In the genomic region with DNA sequence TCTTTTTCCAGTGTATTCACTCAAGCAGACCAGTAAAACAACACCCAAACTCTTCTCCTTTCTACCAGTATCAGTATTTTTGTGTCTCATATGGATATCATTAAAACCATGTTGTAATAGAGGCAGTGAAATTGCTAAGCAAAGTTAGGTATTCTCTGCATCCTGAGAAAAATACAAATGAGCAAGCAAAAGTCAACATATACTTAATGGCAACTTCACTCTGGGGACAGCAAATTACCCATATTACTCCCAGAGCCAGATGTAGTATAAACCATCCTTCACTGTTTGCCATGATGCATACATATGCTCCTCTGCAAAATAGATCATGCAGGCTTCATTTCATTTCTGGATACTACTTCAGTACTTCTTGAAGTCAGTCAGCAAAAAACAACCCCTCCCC, we compare ENCODE assay signal across 19 cellular contexts. TPM values are rescaled to one million over a fixed set of nuclear protein-coding genes. Genes with fewer than 3 reads are reported as not detected.
A peak's percentile ranks its signal among the peaks of the same experiment; 100 is the strongest.
DNase-seq lines count a peak whose midpoint lies in the region; ATAC-seq and TF ChIP-seq lines count a peak whose summit lies in the region.
"Had no signal": no experiment of that assay in that cellular context is flagged by ENCODE, and none has a peak within 500 bp of the region (broad histone marks: within the 10 kb centered on the region; RNA-seq: fewer than 3 reads in every experiment).

No MANE protein-coding gene starts in this region.

- H3K9me3 ChIP-seq in CD8-positive, alpha-beta T cell (ENCODE audit: low read length) = no peaks in the 10 kb centered on the region
- no peaks in the 10 kb centered on the region for H3K9me3 ChIP-seq in naive thymus-derived CD4-positive, alpha-beta T cell (ENCODE audit: control insufficient read depth in 2 of 3, low read length in 3 of 3)
- no peaks in the 10 kb centered on the region for H3K9me3 ChIP-seq in psoas muscle
- H3K9me3 ChIP-seq: BE2C had no signal

- H3K4me1 Mint-ChIP-seq in activated T-cell treated with anti-CD3 and anti-CD28 coated beads, Interleukin-2, amount 50 U/mL, for 24 hours (ENCODE audit: low read depth) = no peaks in the 10 kb centered on the region
- H3K4me1 Mint-ChIP-seq in activated T-cell treated with anti-CD3 and anti-CD28 coated beads, Interleukin-2, amount 50 U/mL, for 4 hours (ENCODE audit: low read depth) = no peaks in the 10 kb centered on the region
- H3K4me1 Mint-ChIP-seq in CD8-positive, alpha-beta T cell (ENCODE audit: low read depth) = no peaks in the 10 kb centered on the region
- H3K4me1 Mint-ChIP-seq in central memory CD8-positive, alpha-beta T cell = no peaks in the 10 kb centered on the region
- H3K4me1 Mint-ChIP-seq in naive thymus-derived CD4-positive, alpha-beta T cell = peaks cover 0 to 6% (median 0%) of the 10 kb centered on the region in 7 donors

- ATAC-seq in activated T-cell treated with anti-CD3 and anti-CD28 coated beads, Interleukin-2, amount 50 U/mL, for 4 hours = no peak
- ATAC-seq in CD8-positive, alpha-beta T cell = no peak
- no peak for ATAC-seq in central memory CD8-positive, alpha-beta T cell (replicated peaks; ENCODE audit: extremely low read depth, poor library complexity, severe bottlenecking)
- ATAC-seq in naive thymus-derived CD4-positive, alpha-beta T cell = no peak
- ATAC-seq in psoas muscle = no peak
- ATAC-seq: HepG2 had no signal

- CTCF ChIA-PET in CD8-positive, alpha-beta T cell (lab: Charles Lee) = interaction anchor here (0.5 kb wide), 1 partner anchor 353 kb away, joined by 3 read pairs; no protein-coding TSS in a partner anchor
- CTCF ChIA-PET in naive thymus-derived CD4-positive, alpha-beta T cell (lab: Charles Lee) = no interaction called here

- no peaks in the 10 kb centered on the region for H3K9me3 Mint-ChIP-seq in activated T-cell treated with anti-CD3 and anti-CD28 coated beads, Interleukin-2, amount 50 U/mL, for 24 hours
- H3K9me3 Mint-ChIP-seq in activated T-cell treated with anti-CD3 and anti-CD28 coated beads, Interleukin-2, amount 50 U/mL, for 4 hours = no peaks in the 10 kb centered on the region
- H3K9me3 Mint-ChIP-seq in CD8-positive, alpha-beta T cell = no peaks in the 10 kb centered on the region
- no peaks in the 10 kb centered on the region for H3K9me3 Mint-ChIP-seq in central memory CD8-positive, alpha-beta T cell
- no peaks in the 10 kb centered on the region for H3K9me3 Mint-ChIP-seq in naive thymus-derived CD4-positive, alpha-beta T cell
- H3K9me3 Mint-ChIP-seq: CD4-positive, CD25-positive, alpha-beta regulatory T cell had no signal

- no peaks in the 10 kb centered on the region for H3K27me3 Mint-ChIP-seq in activated T-cell treated with anti-CD3 and anti-CD28 coated beads, Interleukin-2, amount 50 U/mL, for 24 hours
- H3K27me3 Mint-ChIP-seq in activated T-cell treated with anti-CD3 and anti-CD28 coated beads, Interleukin-2, amount 50 U/mL, for 4 hours (ENCODE audit: low read depth) = no peaks in the 10 kb centered on the region
- no peaks in the 10 kb centered on the region for H3K27me3 Mint-ChIP-seq in CD8-positive, alpha-beta T cell (ENCODE audit: low read depth)
- no peaks in the 10 kb centered on the region for H3K27me3 Mint-ChIP-seq in central memory CD8-positive, alpha-beta T cell
- no peaks in the 10 kb centered on the region for H3K27me3 Mint-ChIP-seq in naive thymus-derived CD4-positive, alpha-beta T cell
- H3K27me3 Mint-ChIP-seq: CD4-positive, CD25-positive, alpha-beta regulatory T cell had no signal

- no peak overlapping the region for H3K4me3 Mint-ChIP-seq in activated T-cell treated with anti-CD3 and anti-CD28 coated beads, Interleukin-2, amount 50 U/mL, for 24 hours
- H3K4me3 Mint-ChIP-seq in activated T-cell treated with anti-CD3 and anti-CD28 coated beads, Interleukin-2, amount 50 U/mL, for 4 hours = no peak overlapping the region
- no peak overlapping the region for H3K4me3 Mint-ChIP-seq in CD8-positive, alpha-beta T cell
- no peak overlapping the region for H3K4me3 Mint-ChIP-seq in central memory CD8-positive, alpha-beta T cell
- no peak overlapping the region for H3K4me3 Mint-ChIP-seq in naive thymus-derived CD4-positive, alpha-beta T cell
- H3K4me3 Mint-ChIP-seq: CD4-positive, CD25-positive, alpha-beta regulatory T cell had no signal

- H3K27me3 ChIP-seq in CD8-positive, alpha-beta T cell (ENCODE audit: insufficient read depth, low read length) = no peaks in the 10 kb centered on the region
- no peaks in the 10 kb centered on the region for H3K27me3 ChIP-seq in naive thymus-derived CD4-positive, alpha-beta T cell (ENCODE audit: control insufficient read depth in 2 of 2, insufficient read depth in 2 of 2, low read length in 2 of 2)
- no peaks in the 10 kb centered on the region for H3K27me3 ChIP-seq in psoas muscle (ENCODE audit: insufficient read depth in 3 of 3, low read length in 2 of 3)
- H3K27me3 ChIP-seq: BE2C had no signal

- no peak overlapping the region for H3K4me3 ChIP-seq in CD8-positive, alpha-beta T cell (ENCODE audit: low read depth, low read length)
- no peak overlapping the region for H3K4me3 ChIP-seq in naive thymus-derived CD4-positive, alpha-beta T cell (ENCODE audit: low read length)
- no peak overlapping the region for H3K4me3 ChIP-seq in psoas muscle

- no peak for TF ChIP-seq CTCF in CD8-positive, alpha-beta T cell (IDR thresholded peaks at IDR 0.05)
- TF ChIP-seq CTCF in psoas muscle (IDR thresholded peaks at IDR 0.05) = no peak

- intact Hi-C loops in CD8-positive, alpha-beta T cell (cut with DNase I, micrococcal nuclease) = loop anchor here in 1 of 2 experiments (5.0 kb wide), 1 partner anchor 35 kb away; no protein-coding TSS in a partner anchor
- intact Hi-C loops in naive thymus-derived CD4-positive, alpha-beta T cell (cut with micrococcal nuclease) = no loop called here
- intact Hi-C loops in psoas muscle (cut with DNase I) = no loop called here

- peaks cover 73% of the 10 kb centered on the region for H3K36me3 Mint-ChIP-seq in activated T-cell treated with anti-CD3 and anti-CD28 coated beads, Interleukin-2, amount 50 U/mL, for 24 hours (ENCODE audit: low read depth)
- peaks cover 22% of the 10 kb centered on the region for H3K36me3 Mint-ChIP-seq in activated T-cell treated with anti-CD3 and anti-CD28 coated beads, Interleukin-2, amount 50 U/mL, for 4 hours (ENCODE audit: insufficient read depth)
- H3K36me3 Mint-ChIP-seq in CD8-positive, alpha-beta T cell = peaks cover 66% of the 10 kb centered on the region
- peaks cover 28% of the 10 kb centered on the region for H3K36me3 Mint-ChIP-seq in central memory CD8-positive, alpha-beta T cell (ENCODE audit: insufficient read depth)
- peaks cover 4 to 22% (median 9%) of the 10 kb centered on the region in 5 donors for H3K36me3 Mint-ChIP-seq in naive thymus-derived CD4-positive, alpha-beta T cell

- peaks cover 13% of the 10 kb centered on the region for H3K36me3 ChIP-seq in CD8-positive, alpha-beta T cell (ENCODE audit: insufficient read depth, low read length)
- peaks cover 0 to 29% (median 17%) of the 10 kb centered on the region in 3 experiments for H3K36me3 ChIP-seq in naive thymus-derived CD4-positive, alpha-beta T cell (ENCODE audit: control insufficient read depth in 2 of 3, insufficient read depth in 3 of 3, low read length in 3 of 3)
- H3K36me3 ChIP-seq in psoas muscle (ENCODE audit: insufficient read depth in 1 of 2, low read depth in 1 of 2) = peaks cover 3 to 100% of the 10 kb centered on the region in 2 donors

- H3K27ac ChIP-seq in CD8-positive, alpha-beta T cell (ENCODE audit: low read depth, low read length) = no peak overlapping the region
- no peak overlapping the region for H3K27ac ChIP-seq in naive thymus-derived CD4-positive, alpha-beta T cell (ENCODE audit: low read depth, low read length)
- no peak overlapping the region for H3K27ac ChIP-seq in psoas muscle

- H3K4me1 ChIP-seq in CD8-positive, alpha-beta T cell (ENCODE audit: insufficient read depth, low read length) = no peaks in the 10 kb centered on the region
- H3K4me1 ChIP-seq in naive thymus-derived CD4-positive, alpha-beta T cell (ENCODE audit: control insufficient read depth in 2 of 2, insufficient read depth in 2 of 2, low read length in 2 of 2) = no peaks in the 10 kb centered on the region
- no peaks in the 10 kb centered on the region for H3K4me1 ChIP-seq in psoas muscle
- H3K4me1 ChIP-seq: BE2C had no signal

- peak overlapping the region; percentile 67 for H3K27ac Mint-ChIP-seq in activated T-cell treated with anti-CD3 and anti-CD28 coated beads, Interleukin-2, amount 50 U/mL, for 24 hours
- H3K27ac Mint-ChIP-seq in CD8-positive, alpha-beta T cell = peak overlapping the region; percentile 20
- H3K27ac Mint-ChIP-seq in central memory CD8-positive, alpha-beta T cell (ENCODE audit: low read depth) = peak overlapping the region; percentile 56
- H3K27ac Mint-ChIP-seq in naive thymus-derived CD4-positive, alpha-beta T cell = peak overlapping the region in 6 of 9 donors; percentile 5 to 75 (median 33)
- H3K27ac Mint-ChIP-seq: CD4-positive, CD25-positive, alpha-beta regulatory T cell had no signal

- POLR2A ChIA-PET in CD8-positive, alpha-beta T cell (lab: Charles Lee) = no interaction called here
- POLR2A ChIA-PET in naive thymus-derived CD4-positive, alpha-beta T cell (lab: Charles Lee) = no interaction called here

- DNase-seq in activated T-cell treated with anti-CD3 and anti-CD28 coated beads, Interleukin-2, amount 50 U/mL, for 24 hours = no peak
- DNase-seq in activated T-cell treated with anti-CD3 and anti-CD28 coated beads, Interleukin-2, amount 50 U/mL, for 4 hours = no peak
- DNase-seq in CD8-positive, alpha-beta T cell = no peak
- DNase-seq in central memory CD8-positive, alpha-beta T cell (ENCODE audit: low spot score in 2 of 2) = no peak
- DNase-seq in naive thymus-derived CD4-positive, alpha-beta T cell = no peak
- DNase-seq in psoas muscle = no peak
- no peak for DNase-seq in midbrain (lab: John Stamatoyannopoulos, UW)
- DNase-seq in activated effector memory CD4-positive, alpha-beta T cell treated with Interleukin-2 at 50 U/mL for 16 hours = no peak
- DNase-seq: BE2C; CD4-positive, CD25-positive, alpha-beta regulatory T cell; DMS53; KBM-7; NCI-H1105 treated with DMSO at 0.1 percent for 48 hours; NCI-H1694 treated with DMSO at 0.1 percent for 48 hours; NCI-H2107; NCI-H510A; NCI-H774; SHP77 had no signal

RNA-seq across cellular contexts. Expression of a gene that starts 22.1 kb away (rescaled TPM):
- total RNA-seq in activated T-cell treated with anti-CD3 and anti-CD28 coated beads, Interleukin-2, amount 50 U/mL, for 4 hours = 10 to 100 TPM; 57.9 to 63.4 (median 61.1) TPM
- total RNA-seq in CD8-positive, alpha-beta T cell = 10 to 100 TPM; 43.7 to 46.0 TPM
- 10 to 100 TPM; 26.8 to 41.5 (median 35.5) TPM for total RNA-seq in naive thymus-derived CD4-positive, alpha-beta T cell
- 10 to 100 TPM; 42.6 to 43.1 TPM for polyA plus RNA-seq in naive thymus-derived CD4-positive, alpha-beta T cell
- 10 to 100 TPM; 22.2 to 29.2 (median 27.0) TPM for total RNA-seq in psoas muscle
- 10 to 100 TPM; 16.2 to 31.1 (median 25.1) TPM for polyA plus RNA-seq in psoas muscle

RNA-seq across cellular contexts. Expression of a gene that starts 22.6 kb away (rescaled TPM):
- total RNA-seq in activated T-cell treated with anti-CD3 and anti-CD28 coated beads, Interleukin-2, amount 50 U/mL, for 4 hours = 10 to 100 TPM in 2 of 3 donors, 1 to 10 TPM in 1; 6.5 to 12.1 (median 10.8) TPM
- total RNA-seq in CD8-positive, alpha-beta T cell = 10 to 100 TPM; 30.0 to 31.6 TPM
- 10 to 100 TPM; 15.0 to 33.7 (median 27.5) TPM for total RNA-seq in naive thymus-derived CD4-positive, alpha-beta T cell
- 10 to 100 TPM in 1 of 2 donors, 1 to 10 TPM in 1; 6.0 to 11.7 TPM for polyA plus RNA-seq in naive thymus-derived CD4-positive, alpha-beta T cell
- total RNA-seq in psoas muscle = 1 to 10 TPM; 3.8 to 7.5 (median 6.6) TPM
- 1 to 10 TPM; 1.8 to 5.7 (median 4.5) TPM for polyA plus RNA-seq in psoas muscle

RNA-seq across cellular contexts. Expression of a gene that starts 40.0 kb away (rescaled TPM):
- 1 to 10 TPM; 4.2 to 8.2 (median 6.7) TPM for total RNA-seq in activated T-cell treated with anti-CD3 and anti-CD28 coated beads, Interleukin-2, amount 50 U/mL, for 4 hours
- 10 to 100 TPM; 21.9 to 24.6 TPM for total RNA-seq in CD8-positive, alpha-beta T cell
- 10 to 100 TPM; 21.8 to 78.9 (median 26.1) TPM for total RNA-seq in naive thymus-derived CD4-positive, alpha-beta T cell
- 1 to 10 TPM; 5.0 to 5.2 TPM for polyA plus RNA-seq in naive thymus-derived CD4-positive, alpha-beta T cell
- total RNA-seq in psoas muscle = 1 to 10 TPM; 6.9 to 9.1 (median 8.1) TPM
- 1 to 10 TPM; 3.9 to 6.3 (median 4.4) TPM for polyA plus RNA-seq in psoas muscle
